In genomic region chr18:73613706-73614340, GRCh38 we compare ENCODE assay signal across 16 cellular contexts.
DNase-seq lines count a peak whose midpoint lies in the region; ATAC-seq and TF ChIP-seq lines count a peak whose summit lies in the region.
"Had no signal": no experiment of that assay in that cellular context is flagged by ENCODE, and none has a peak within 500 bp of the region (broad histone marks: within the 10 kb centered on the region; RNA-seq: fewer than 3 reads in every experiment).

No MANE protein-coding gene starts in this region.

- H3K27me3 ChIP-seq in RWPE2 (ENCODE audit: insufficient read depth, poor library complexity, severe bottlenecking), result no peaks in the 10 kb centered on the region

- no peaks in the 10 kb centered on the region for H3K36me3 ChIP-seq in RWPE2 (ENCODE audit: low read depth)

- H3K36me3 Mint-ChIP-seq in HFFc6 (ENCODE audit: low read depth), result peaks cover 28% of the 10 kb centered on the region
- no peaks in the 10 kb centered on the region for H3K36me3 Mint-ChIP-seq in activated CD4-positive, alpha-beta memory T cell treated with anti-CD3 and anti-CD28 coated beads for 36 hours

- H3K4me1 ChIP-seq in RWPE2 (ENCODE audit: insufficient read depth, poor library complexity, severe bottlenecking), result peaks cover 27% of the 10 kb centered on the region

- in situ Hi-C loops in KBM-7 (cut with MboI; ENCODE audit: low pct_unique_long_range_greater_than_20kb, low sequenced_read_pairs), result no loop called here

- intact Hi-C loops in activated CD4-positive, alpha-beta memory T cell treated with anti-CD3 and anti-CD28 coated beads for 36 hours (cut with micrococcal nuclease), result no loop called here

- no peak for TF ChIP-seq CTCF in HFFc6 (IDR thresholded peaks at IDR 0.05)
- TF ChIP-seq CTCF in RWPE2 (IDR thresholded peaks at IDR 0.05; ENCODE audit: poor library complexity, severe bottlenecking), result no peak

- CTCF ChIA-PET in activated CD4-positive, alpha-beta memory T cell treated with anti-CD3 and anti-CD28 coated beads for 36 hours (lab: Charles Lee), result no interaction called here

- ATAC-seq in RWPE2 (ENCODE audit: low read depth), result peak; percentile 22

- peak overlapping the region; percentile 99 for H3K27ac ChIP-seq in RWPE2 (ENCODE audit: poor library complexity, severe bottlenecking)

- H3K27ac Mint-ChIP-seq in HFFc6, result peak overlapping the region; percentile 87
- H3K27ac Mint-ChIP-seq in activated CD4-positive, alpha-beta memory T cell treated with anti-CD3 and anti-CD28 coated beads for 36 hours, result no peak overlapping the region

- H3K4me3 ChIP-seq in RWPE2 (ENCODE audit: severe bottlenecking), result no peak overlapping the region

- no peak overlapping the region for H3K4me3 Mint-ChIP-seq in HFFc6
- no peak overlapping the region for H3K4me3 Mint-ChIP-seq in activated CD4-positive, alpha-beta memory T cell treated with anti-CD3 and anti-CD28 coated beads for 36 hours

- H3K9me3 ChIP-seq in RWPE2 (ENCODE audit: severe bottlenecking), result no peaks in the 10 kb centered on the region
- H3K9me3 ChIP-seq: SK-N-SH had no signal

- DNase-seq in HFFc6 (no peak), RWPE2 (ENCODE audit: low spot score) (no peak), fibroblast of gingiva (ENCODE audit: low read depth) (peak; percentile 50), kidney tubule cell (ENCODE audit: low spot score) (peak; percentile 35), KBM-7 (no peak), epidermal melanocyte (ENCODE audit: insufficient read length, low spot score) (no peak)
- DNase-seq in activated CD4-positive, alpha-beta memory T cell treated with anti-CD3 and anti-CD28 coated beads for 36 hours, result no peak
- DNase-seq: DMS 273 treated with DMSO at 0.1 percent for 48 hours, H7, Karpas-422, NCI-H146, NCI-H2107, NCI-H446, NCI-H748 treated with DMSO at 0.1 percent for 48 hours, Right ventricle myocardium superior, SK-N-SH had no signal

- H3K9me3 Mint-ChIP-seq in HFFc6, result no peaks in the 10 kb centered on the region; the same call in 1 of the 2 replicates
- peaks cover 2% of the 10 kb centered on the region for H3K9me3 Mint-ChIP-seq in activated CD4-positive, alpha-beta memory T cell treated with anti-CD3 and anti-CD28 coated beads for 36 hours

- H3K4me1 Mint-ChIP-seq in HFFc6 (ENCODE audit: low read depth), result peaks cover 56% of the 10 kb centered on the region
- no peaks in the 10 kb centered on the region for H3K4me1 Mint-ChIP-seq in activated CD4-positive, alpha-beta memory T cell treated with anti-CD3 and anti-CD28 coated beads for 36 hours (ENCODE audit: low read depth)

- no peaks in the 10 kb centered on the region; the same call in 1 of the 2 replicates for H3K27me3 Mint-ChIP-seq in HFFc6 (ENCODE audit: insufficient read depth)
- H3K27me3 Mint-ChIP-seq in activated CD4-positive, alpha-beta memory T cell treated with anti-CD3 and anti-CD28 coated beads for 36 hours, result no peaks in the 10 kb centered on the region

- POLR2A ChIA-PET in activated CD4-positive, alpha-beta memory T cell treated with anti-CD3 and anti-CD28 coated beads for 36 hours (lab: Charles Lee), result no interaction called here

Comparison
In these comparisons a context has a peak if more than half of its experiments do, and no peak if none do; other contexts are left out.
1. DNase-seq: peak in fibroblast of gingiva (single experiment) and kidney tubule cell (single experiment); none in HFFc6 (single experiment), RWPE2 (single experiment), KBM-7 (single experiment), activated CD4-positive, alpha-beta memory T cell treated with anti-CD3 and anti-CD28 coated beads for 36 hours (single experiment) and epidermal melanocyte (single experiment).